Comparison of ENCODE assay signal across 2 cellular contexts in the genomic region with DNA sequence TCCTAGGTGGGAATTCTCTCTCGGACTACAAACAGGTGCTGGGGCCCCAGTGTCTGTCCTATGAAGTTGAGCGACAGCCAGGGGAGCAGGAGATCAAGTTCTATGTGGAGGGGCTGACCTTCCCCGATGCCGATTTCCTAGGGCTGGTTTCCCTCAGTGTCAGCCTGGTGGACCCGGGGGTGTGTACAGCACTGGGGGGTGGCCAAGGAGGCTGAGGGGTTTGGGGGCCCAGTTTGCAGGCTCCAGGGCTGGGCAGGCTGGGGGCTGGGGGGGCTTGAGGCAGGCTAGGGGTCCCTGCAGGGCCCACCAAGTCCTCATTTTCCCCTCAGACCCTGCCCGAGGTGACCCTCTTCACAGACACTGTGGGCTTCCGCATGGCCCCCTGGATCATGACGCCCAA.
TF ChIP-seq lines count a peak whose summit lies in the region.

No MANE protein-coding gene starts in this region.

TF ChIP-seq in A549, 52 proteins besides CTCF, POLR2A, EP300 and RAD21:
- TF ChIP-seq ZC3H11A (IDR thresholded peaks at IDR 0.05) (no peak), SREBF2 (IDR thresholded peaks at IDR 0.05) (no peak)
- TF ChIP-seq, protein P1, sequence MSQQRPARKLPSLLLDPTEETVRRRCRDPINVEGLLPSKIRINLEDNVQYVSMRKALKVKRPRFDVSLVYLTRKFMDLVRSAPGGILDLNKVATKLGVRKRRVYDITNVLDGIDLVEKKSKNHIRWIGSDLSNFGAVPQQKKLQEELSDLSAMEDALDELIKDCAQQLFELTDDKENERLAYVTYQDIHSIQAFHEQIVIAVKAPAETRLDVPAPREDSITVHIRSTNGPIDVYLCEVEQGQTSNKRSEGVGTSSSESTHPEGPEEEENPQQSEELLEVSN (IDR thresholded peaks at IDR 0.05; ENCODE audit: borderline replicate concordance, low read depth), result no peak
TF ChIP-seq in A549: peak in this region for 0.

TF ChIP-seq in H1, 55 proteins besides CTCF, POLR2A, EP300 and RAD21:
- no peak for TF ChIP-seq FOSL1 (IDR thresholded peaks at IDR 0.05; ENCODE audit: insufficient read depth, low read depth, low read length)
- TF ChIP-seq TEAD4 (IDR thresholded peaks at IDR 0.05; ENCODE audit: low read depth, low read length), result no peak
- no peak for TF ChIP-seq TAF1 (IDR thresholded peaks at IDR 0.05; ENCODE audit: low read depth, low read length)
- TF ChIP-seq JUND (IDR thresholded peaks at IDR 0.05; ENCODE audit: low read length), result no peak
- no peak for TF ChIP-seq NANOG (IDR thresholded peaks at IDR 0.05; ENCODE audit: insufficient read depth, low read depth, low read length, poor library complexity, severe bottlenecking)
- TF ChIP-seq CEBPB (IDR thresholded peaks at IDR 0.05; ENCODE audit: low read depth, low read length), result no peak
- no peak for TF ChIP-seq HDAC2 (IDR thresholded peaks at IDR 0.05; ENCODE audit: borderline replicate concordance in 1 of 2, low read depth in 2 of 2, low read length in 2 of 2)
- no peak for TF ChIP-seq GTF2F1 (IDR thresholded peaks at IDR 0.05; ENCODE audit: borderline replicate concordance, low read depth, low read length)
- no peak for TF ChIP-seq BCL11A (IDR thresholded peaks at IDR 0.05; ENCODE audit: low read depth in 2 of 2, low read length in 2 of 2)
